Comparison of ENCODE assay signal across 13 cellular contexts in genomic region chr4:179465131-179465797, GRCh38.
DNase-seq lines count a peak whose midpoint lies in the region; ATAC-seq and TF ChIP-seq lines count a peak whose summit lies in the region.
"Had no signal": no experiment of that assay in that cellular context is flagged by ENCODE, and none has a peak within 500 bp of the region (broad histone marks: within the 10 kb centered on the region; RNA-seq: fewer than 3 reads in every experiment).

No MANE protein-coding gene starts in this region.

- H3K27ac ChIP-seq in HUES48 (ENCODE audit: low read depth, low read length): peak overlapping the region; percentile 91
- H3K27ac ChIP-seq in PC-9: peak overlapping the region; percentile 20; the same call in 1 of the 2 replicates
- H3K27ac ChIP-seq: SJSA1 had no signal

- H3K27ac Mint-ChIP-seq in glutamatergic neuron (ENCODE audit: unreplicated experiment): no peak overlapping the region
- H3K27ac Mint-ChIP-seq: activated naive CD4-positive, alpha-beta T cell treated with anti-CD3 and anti-CD28 coated beads, Interleukin-2, amount 10 ng/mL, durations not matched to agents 7 days and 5 days had no signal

- H3K4me3 ChIP-seq in HUES48 (ENCODE audit: low read depth, low read length) (peak overlapping the region; percentile 40), PC-9 (no peak overlapping the region)
- H3K4me3 ChIP-seq: SJSA1 had no signal

- no peaks in the 10 kb centered on the region for H3K9me2 ChIP-seq in PC-9 (ENCODE audit: insufficient read depth)

- POLR2A ChIA-PET in PC-9 (lab: Charles Lee; ENCODE audit: unreplicated experiment): interaction anchor here (0.6 kb wide), 1 partner anchor 1266 kb away, joined by 9 read pairs; no protein-coding TSS in a partner anchor

- H3K4me2 ChIP-seq in PC-9: no peak overlapping the region

- H4K20me1 ChIP-seq in PC-9 (ENCODE audit: insufficient read depth): no peaks in the 10 kb centered on the region

- H3K4me1 ChIP-seq in HUES48 (ENCODE audit: control insufficient read depth, insufficient read depth, low read length): peaks cover 50% of the 10 kb centered on the region
- 0 out of 2 replicates have a peak, but pooled peaks cover 8% of the 10 kb centered on the region for H3K4me1 ChIP-seq in PC-9 (replicated peaks; ENCODE audit: insufficient read depth)
- H3K4me1 ChIP-seq: SJSA1 had no signal

- TF ChIP-seq CTCF in PC-9 (conservative IDR thresholded peaks at IDR 0.05) (no peak), glutamatergic neuron (IDR thresholded peaks at IDR 0.05; ENCODE audit: partially characterized antibody, unreplicated experiment) (no peak)

- intact Hi-C loops in PC-9 (cut with micrococcal nuclease; ENCODE audit: unreplicated experiment): loop anchor here (2.0 kb wide), 1 partner anchor 48 kb away; no protein-coding TSS in a partner anchor

- no peaks in the 10 kb centered on the region for H3K36me3 Mint-ChIP-seq in glutamatergic neuron (ENCODE audit: unreplicated experiment)
- H3K36me3 Mint-ChIP-seq: activated naive CD4-positive, alpha-beta T cell treated with anti-CD3 and anti-CD28 coated beads, Interleukin-2, amount 10 ng/mL, durations not matched to agents 7 days and 5 days had no signal

- no peak for ATAC-seq in GM21390 (IDR thresholded peaks at IDR 0.05; ENCODE audit: unreplicated experiment)

- H3K9me3 ChIP-seq in HUES48 (ENCODE audit: control insufficient read depth, insufficient read depth, low read length) (peaks cover 2% of the 10 kb centered on the region; the same call in 1 of the 2 replicates), PC-9 (ENCODE audit: insufficient read depth, low read depth) (no peaks in the 10 kb centered on the region)

- peak overlapping the region; percentile 70 for H3K9ac ChIP-seq in HUES48 (ENCODE audit: low read depth, low read length)

- H3K36me3 ChIP-seq in HUES48 (ENCODE audit: control insufficient read depth, insufficient read depth, low read length) (no peaks in the 10 kb centered on the region), PC-9 (ENCODE audit: low read depth) (no peaks in the 10 kb centered on the region)
- H3K36me3 ChIP-seq: SJSA1 had no signal

- peak; percentile 51 for DNase-seq in A172 (ENCODE audit: low spot score)
- peak in 1 of 2 experiments; percentile 28 for DNase-seq in PC-9
- peak; percentile 11 for DNase-seq in foreskin melanocyte
- DNase-seq in DMS79 (lab: John Stamatoyannopoulos, UW): no peak
- no peak for DNase-seq in glutamatergic neuron
- no peak for DNase-seq in SK-N-DZ (ENCODE audit: low spot score)
- DNase-seq: activated CD4-positive, alpha-beta T cell treated with anti-CD3 and anti-CD28 coated beads, Interleukin-2, amount 50 U/mL, for 1 hour; activated naive CD4-positive, alpha-beta T cell treated with anti-CD3 and anti-CD28 coated beads, Interleukin-2, amount 10 ng/mL, durations not matched to agents 7 days and 5 days; head of caudate nucleus; NCI-H2029 had no signal

- CTCF ChIA-PET in PC-9 (lab: Charles Lee): no interaction called here

- H3K9me3 Mint-ChIP-seq in glutamatergic neuron (ENCODE audit: unreplicated experiment): no peaks in the 10 kb centered on the region

- no peaks in the 10 kb centered on the region for H3K27me3 Mint-ChIP-seq in glutamatergic neuron (ENCODE audit: unreplicated experiment)
- H3K27me3 Mint-ChIP-seq: activated naive CD4-positive, alpha-beta T cell treated with anti-CD3 and anti-CD28 coated beads, Interleukin-2, amount 10 ng/mL, durations not matched to agents 7 days and 5 days had no signal

- H3K4me1 Mint-ChIP-seq in glutamatergic neuron (ENCODE audit: low read depth, unreplicated experiment): no peaks in the 10 kb centered on the region
- H3K4me1 Mint-ChIP-seq: activated naive CD4-positive, alpha-beta T cell treated with anti-CD3 and anti-CD28 coated beads, Interleukin-2, amount 10 ng/mL, durations not matched to agents 7 days and 5 days had no signal

- no peak overlapping the region for H2AFZ ChIP-seq in PC-9

- no peak overlapping the region for H3K4me3 Mint-ChIP-seq in glutamatergic neuron (ENCODE audit: unreplicated experiment)
- H3K4me3 Mint-ChIP-seq: activated naive CD4-positive, alpha-beta T cell treated with anti-CD3 and anti-CD28 coated beads, Interleukin-2, amount 10 ng/mL, durations not matched to agents 7 days and 5 days had no signal

- H3K79me2 ChIP-seq in PC-9 (ENCODE audit: low read depth): no peaks in the 10 kb centered on the region

- H3F3A ChIP-seq in PC-9 (ENCODE audit: insufficient read depth, low read depth): no peaks in the 10 kb centered on the region

- BruUV-seq in PC-9 (replicated peaks; lab: Mats Ljungman, UMichigan): TSS peak; percentile 73

- H3K27me3 ChIP-seq in HUES48 (ENCODE audit: control insufficient read depth, insufficient read depth, low read length) (no peaks in the 10 kb centered on the region), PC-9 (ENCODE audit: insufficient read depth, low read depth) (no peaks in the 10 kb centered on the region)
- H3K27me3 ChIP-seq: SJSA1 had no signal

Comparison
In these comparisons a context has a peak if more than half of its experiments do, and no peak if none do; other contexts are left out.
1. DNase-seq: peak in A172 (single experiment) and foreskin melanocyte (single experiment); none in DMS79 (single experiment), glutamatergic neuron (single experiment) and SK-N-DZ (single experiment).